In the genomic region with DNA sequence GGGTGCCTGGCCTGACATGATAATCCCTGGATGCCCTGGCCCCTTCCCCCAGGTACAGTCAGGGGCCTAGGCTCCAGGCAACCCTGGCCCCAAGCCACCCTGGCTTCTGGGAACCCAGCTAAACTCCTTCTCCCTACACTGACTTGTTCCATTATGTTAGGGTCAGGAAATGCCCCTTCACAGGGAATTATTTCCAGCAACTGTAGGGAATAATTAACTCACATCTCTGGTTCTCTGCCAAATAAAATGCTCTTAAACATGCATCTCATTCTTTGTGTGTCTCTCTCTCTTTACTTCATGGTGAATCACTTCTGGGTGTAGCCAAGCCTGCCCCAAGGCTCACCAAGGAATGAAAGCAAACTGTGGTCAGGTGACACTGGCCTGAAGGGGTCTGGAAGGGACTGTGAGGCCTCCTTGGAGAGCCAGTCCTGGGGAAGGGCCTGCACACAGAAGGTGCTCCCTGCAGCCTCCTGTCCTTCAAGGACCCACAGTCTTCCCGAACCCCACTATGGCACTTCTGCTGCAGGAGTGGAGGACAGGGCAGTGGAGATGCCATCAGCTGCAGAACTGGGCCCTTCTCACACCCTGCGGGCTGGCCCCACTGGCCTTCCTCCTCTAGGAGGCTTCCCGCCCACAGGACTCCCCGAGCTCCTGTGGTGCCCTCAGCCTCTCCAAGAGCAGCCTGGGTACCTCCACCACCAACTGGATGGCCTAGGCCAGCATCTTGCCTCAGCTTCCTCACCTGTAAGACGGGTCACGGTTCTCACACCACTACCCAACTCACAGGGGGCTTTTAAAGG, we compare ENCODE assay signal across 10 cellular contexts. TPM values are rescaled to one million over a fixed set of nuclear protein-coding genes. Genes with fewer than 3 reads are reported as not detected.
DNase-seq lines count a peak whose midpoint lies in the region; TF ChIP-seq lines count a peak whose summit lies in the region.
"Had no signal": no experiment of that assay in that cellular context is flagged by ENCODE, and none has a peak within 500 bp of the region (broad histone marks: within the 10 kb centered on the region; RNA-seq: fewer than 3 reads in every experiment).

No MANE protein-coding gene starts in this region.

- peaks cover 10 to 32% of the 10 kb centered on the region in 2 donors for H3K4me1 ChIP-seq in muscle layer of duodenum (ENCODE audit: control insufficient read depth in 1 of 2, insufficient read depth in 2 of 2, low read length in 2 of 2)

- peaks cover 49 to 69% of the 10 kb centered on the region in 2 donors for H3K36me3 ChIP-seq in muscle layer of duodenum (ENCODE audit: control insufficient read depth in 1 of 2, insufficient read depth in 2 of 2, low read length in 2 of 2)

- H3K4me3 ChIP-seq in muscle layer of duodenum (ENCODE audit: low read depth in 1 of 2, low read length in 2 of 2), result no peak overlapping the region
- H3K4me3 ChIP-seq: dorsolateral prefrontal cortex had no signal

- in situ Hi-C loops in GM13977 (cut with MboI; ENCODE audit: low pct_unique_long_range_greater_than_20kb, low sequenced_read_pairs, unreplicated experiment), result no loop called here
- in situ Hi-C loops in G401 (cut with HindIII; ENCODE audit: low sequenced_read_pairs), result no loop called here

- H3K4me1 Mint-ChIP-seq in dendritic cell treated with granulocyte-macrophage colony-stimulating factor and Interleukin-4, amounts not matched to agents 40 ng/mL and 50 ng/mL, for 4 days (ENCODE audit: low read depth), result peaks cover 98% of the 10 kb centered on the region

- intact Hi-C loops in dendritic cell treated with granulocyte-macrophage colony-stimulating factor and Interleukin-4, amounts not matched to agents 40 ng/mL and 50 ng/mL, for 4 days (cut with micrococcal nuclease), result no loop called here

- DNase-seq in CD1c-positive myeloid dendritic cell (ENCODE audit: extremely low spot score) (peak; percentile 17), M059J (ENCODE audit: low read depth) (peak; percentile 97), GM13977 (ENCODE audit: low spot score) (no peak), G401 (ENCODE audit: low spot score) (no peak)
- DNase-seq in stimulated activated naive CD4-positive, alpha-beta T cell (lab: John Stamatoyannopoulos, UW), result no peak
- DNase-seq in stimulated activated CD4-positive, alpha-beta T cell treated with anti-CD3 and anti-CD28 coated beads, Interleukin-4, amount 100 ng/mL, for 1 hour, result no peak
- DNase-seq: dorsolateral prefrontal cortex, NCI-H774 had no signal

- no peaks in the 10 kb centered on the region for H3K9me3 Mint-ChIP-seq in dendritic cell treated with granulocyte-macrophage colony-stimulating factor and Interleukin-4, amounts not matched to agents 40 ng/mL and 50 ng/mL, for 4 days

- no peaks in the 10 kb centered on the region for H3K27me3 ChIP-seq in muscle layer of duodenum (ENCODE audit: low read depth, low read length)
- H3K27me3 ChIP-seq: dorsolateral prefrontal cortex had no signal

- no peaks in the 10 kb centered on the region for H3K9me3 ChIP-seq in muscle layer of duodenum (ENCODE audit: control insufficient read depth in 1 of 2, low read length in 2 of 2)

- peak overlapping the region; percentile 85 for H3K27ac Mint-ChIP-seq in dendritic cell treated with granulocyte-macrophage colony-stimulating factor and Interleukin-4, amounts not matched to agents 40 ng/mL and 50 ng/mL, for 4 days

- peaks cover 98% of the 10 kb centered on the region for H3K36me3 Mint-ChIP-seq in dendritic cell treated with granulocyte-macrophage colony-stimulating factor and Interleukin-4, amounts not matched to agents 40 ng/mL and 50 ng/mL, for 4 days (ENCODE audit: low read depth)

- H3K4me3 Mint-ChIP-seq in dendritic cell treated with granulocyte-macrophage colony-stimulating factor and Interleukin-4, amounts not matched to agents 40 ng/mL and 50 ng/mL, for 4 days, result no peak overlapping the region

- H3K27me3 Mint-ChIP-seq in dendritic cell treated with granulocyte-macrophage colony-stimulating factor and Interleukin-4, amounts not matched to agents 40 ng/mL and 50 ng/mL, for 4 days, result no peaks in the 10 kb centered on the region

- peak overlapping the region; percentile 14 for H3K27ac ChIP-seq in muscle layer of duodenum (ENCODE audit: low read length)

- TF ChIP-seq CTCF in GM13977 (IDR thresholded peaks at IDR 0.05; ENCODE audit: extremely low read depth, insufficient read depth, missing control alignments), result no peak

RNA-seq across cellular contexts. Expression of a gene that starts 17.6 kb away (rescaled TPM):
- 206 and 321 TPM in 2 replicates for total RNA-seq in M059J (2014; rRNA removed; shearing (Covaris generic))
- total RNA-seq in G401 (2014; rRNA removed; shearing (Covaris generic)), result 976 and 1,104 TPM in 2 replicates

Comparison
In these comparisons a context has a peak if more than half of its experiments do, and no peak if none do; other contexts are left out.
1. DNase-seq: peak in CD1c-positive myeloid dendritic cell (single experiment) and M059J (single experiment); none in GM13977 (single experiment), stimulated activated naive CD4-positive, alpha-beta T cell (0 of 6), G401 (single experiment) and stimulated activated CD4-positive, alpha-beta T cell treated with anti-CD3 and anti-CD28 coated beads, Interleukin-4, amount 100 ng/mL, for 1 hour (single experiment).